ENCODE assay signal across 9 cellular contexts in genomic region chr17:65181237-65182061, GRCh38. TPM values are rescaled to one million over a fixed set of nuclear protein-coding genes. Genes with fewer than 3 reads are reported as not detected.
DNase-seq lines count a peak whose midpoint lies in the region; ATAC-seq and TF ChIP-seq lines count a peak whose summit lies in the region.
"Had no signal": no experiment of that assay in that cellular context is flagged by ENCODE, and none has a peak within 500 bp of the region (broad histone marks: within the 10 kb centered on the region; RNA-seq: fewer than 3 reads in every experiment).

No MANE protein-coding gene starts in this region.

- no peak overlapping the region for H3K4me3 Mint-ChIP-seq in activated naive CD8-positive, alpha-beta T cell treated with anti-CD3 and anti-CD28 coated beads, Interleukin-2, amount 50 U/mL, for 24 hours

- H3K9me3 Mint-ChIP-seq in activated naive CD8-positive, alpha-beta T cell treated with anti-CD3 and anti-CD28 coated beads, Interleukin-2, amount 50 U/mL, for 24 hours: peaks cover 5% of the 10 kb centered on the region

- TF ChIP-seq POLR2A in lower leg skin (IDR thresholded peaks at IDR 0.05): no peak

- DNase-seq in HL-60 (ENCODE audit: low read depth in 1 of 2, low spot score in 1 of 2) (peak; percentile 16 to 62), EL (no peak), lower leg skin (ENCODE audit: low spot score in 2 of 2) (no peak), inferior parietal cortex (ENCODE audit: extremely low spot score) (no peak), sciatic nerve (ENCODE audit: low spot score) (no peak)
- peak; percentile 54 for DNase-seq in activated naive CD8-positive, alpha-beta T cell treated with anti-CD3 and anti-CD28 coated beads, Interleukin-2, amount 50 U/mL, for 24 hours

- no peaks in the 10 kb centered on the region for H3K27me3 ChIP-seq in HL-60 (ENCODE audit: insufficient read depth, poor library complexity, severe bottlenecking)

- peak overlapping the region; percentile 43 for H3K27ac ChIP-seq in HL-60 (replicated peaks)

- ATAC-seq in GM21515 (IDR thresholded peaks at IDR 0.05; ENCODE audit: unreplicated experiment) (peak; percentile 56), sciatic nerve (no peak)
- ATAC-seq in activated naive CD8-positive, alpha-beta T cell treated with anti-CD3 and anti-CD28 coated beads, Interleukin-2, amount 50 U/mL, for 24 hours: peak; percentile 73
- ATAC-seq: HCT116 had no signal

- H3K4me1 Mint-ChIP-seq in activated naive CD8-positive, alpha-beta T cell treated with anti-CD3 and anti-CD28 coated beads, Interleukin-2, amount 50 U/mL, for 24 hours: peaks cover 67% of the 10 kb centered on the region

- peaks cover 9% of the 10 kb centered on the region for H3K27me3 Mint-ChIP-seq in activated naive CD8-positive, alpha-beta T cell treated with anti-CD3 and anti-CD28 coated beads, Interleukin-2, amount 50 U/mL, for 24 hours

- 84 to 85% methylated on average over 7 to 8 of the region's 9 CpGs for WGBS in lower leg skin, 2 donors

- no peak for TF ChIP-seq CTCF in GM12875 (IDR thresholded peaks at IDR 0.05; ENCODE audit: borderline replicate concordance, insufficient read depth, low read depth, low read length)
- no peak for TF ChIP-seq CTCF in HL-60 (IDR thresholded peaks at IDR 0.05; ENCODE audit: insufficient read depth, low read length)
- TF ChIP-seq CTCF in lower leg skin (IDR thresholded peaks at IDR 0.05): no peak

- H3K27ac Mint-ChIP-seq in activated naive CD8-positive, alpha-beta T cell treated with anti-CD3 and anti-CD28 coated beads, Interleukin-2, amount 50 U/mL, for 24 hours: peak overlapping the region; percentile 92

- H3K36me3 Mint-ChIP-seq in activated naive CD8-positive, alpha-beta T cell treated with anti-CD3 and anti-CD28 coated beads, Interleukin-2, amount 50 U/mL, for 24 hours (ENCODE audit: low read depth): no peaks in the 10 kb centered on the region

- peak overlapping the region; percentile 11 for H3K4me3 ChIP-seq in GM12875 (ENCODE audit: low read depth, low read length)
- H3K4me3 ChIP-seq in HL-60 (replicated peaks; ENCODE audit: insufficient read depth, low read length): no peak overlapping the region
- no peak overlapping the region for H3K4me3 ChIP-seq in lower leg skin (ENCODE audit: low read depth, poor library complexity, severe bottlenecking)

- intact Hi-C loops in lower leg skin (cut with DNase I; ENCODE audit: low total_unique reads): no loop called here
- intact Hi-C loops in sciatic nerve (cut with DNase I): no loop called here

RNA-seq across cellular contexts. Expression of gene RGS9, which starts 44.3 kb away (rescaled TPM):
- total RNA-seq in lower leg skin: 1 to 10 TPM; 1.4 to 8.9 (median 4.6) TPM
- total RNA-seq in sciatic nerve: 21.0 TPM

Comparison
In these comparisons a context has a peak if more than half of its experiments do, and no peak if none do; other contexts are left out.
1. DNase-seq: peak in HL-60 (2 of 2) and activated naive CD8-positive, alpha-beta T cell treated with anti-CD3 and anti-CD28 coated beads, Interleukin-2, amount 50 U/mL, for 24 hours (single experiment); none in EL (single experiment), lower leg skin (0 of 2), inferior parietal cortex (single experiment) and sciatic nerve (single experiment).